In genomic region chr7:6579446-6579845, GRCh38 we compare ENCODE assay signal across 10 cellular contexts. TPM values are rescaled to one million over a fixed set of nuclear protein-coding genes. Genes with fewer than 3 reads are reported as not detected.
DNase-seq lines count a peak whose midpoint lies in the region; ATAC-seq and TF ChIP-seq lines count a peak whose summit lies in the region.
"Had no signal": no experiment of that assay in that cellular context is flagged by ENCODE, and none has a peak within 500 bp of the region (broad histone marks: within the 10 kb centered on the region; RNA-seq: fewer than 3 reads in every experiment).

No MANE protein-coding gene starts in this region.

- peaks cover 23% of the 10 kb centered on the region for H3K4me1 Mint-ChIP-seq in stimulated activated naive CD8-positive, alpha-beta T cell treated with anti-CD3 and anti-CD28 coated beads, Interleukin-15, Interleukin-2, amounts not matched to agents 100 ng/mL and 50 ng/mL, for 24 hours (ENCODE audit: low read depth)
- H3K4me1 Mint-ChIP-seq in stimulated activated naive CD8-positive, alpha-beta T cell treated with anti-CD3 and anti-CD28 coated beads, Interleukin-15, amount 100 ng/mL, for 72 hours = peaks cover 49% of the 10 kb centered on the region

- no peaks in the 10 kb centered on the region for H3K27me3 Mint-ChIP-seq in stimulated activated naive CD8-positive, alpha-beta T cell treated with anti-CD3 and anti-CD28 coated beads, Interleukin-15, Interleukin-2, amounts not matched to agents 100 ng/mL and 50 ng/mL, for 24 hours
- no peaks in the 10 kb centered on the region for H3K27me3 Mint-ChIP-seq in stimulated activated naive CD8-positive, alpha-beta T cell treated with anti-CD3 and anti-CD28 coated beads, Interleukin-15, amount 100 ng/mL, for 72 hours

- no peaks in the 10 kb centered on the region for H3K9me3 Mint-ChIP-seq in stimulated activated naive CD8-positive, alpha-beta T cell treated with anti-CD3 and anti-CD28 coated beads, Interleukin-15, Interleukin-2, amounts not matched to agents 100 ng/mL and 50 ng/mL, for 24 hours
- no peaks in the 10 kb centered on the region for H3K9me3 Mint-ChIP-seq in stimulated activated naive CD8-positive, alpha-beta T cell treated with anti-CD3 and anti-CD28 coated beads, Interleukin-15, amount 100 ng/mL, for 72 hours

- ATAC-seq in stimulated activated naive CD8-positive, alpha-beta T cell treated with anti-CD3 and anti-CD28 coated beads, Interleukin-15, amount 100 ng/mL, for 72 hours = no peak
- ATAC-seq in GM19463 (IDR thresholded peaks at IDR 0.05; ENCODE audit: unreplicated experiment) = no peak

- H3K4me3 Mint-ChIP-seq in stimulated activated naive CD8-positive, alpha-beta T cell treated with anti-CD3 and anti-CD28 coated beads, Interleukin-15, Interleukin-2, amounts not matched to agents 100 ng/mL and 50 ng/mL, for 24 hours = no peak overlapping the region
- H3K4me3 Mint-ChIP-seq in stimulated activated naive CD8-positive, alpha-beta T cell treated with anti-CD3 and anti-CD28 coated beads, Interleukin-15, amount 100 ng/mL, for 72 hours = peak overlapping the region in 1 of 2 donors; percentile 98

- H3K27ac Mint-ChIP-seq in stimulated activated naive CD8-positive, alpha-beta T cell treated with anti-CD3 and anti-CD28 coated beads, Interleukin-15, Interleukin-2, amounts not matched to agents 100 ng/mL and 50 ng/mL, for 24 hours = peak overlapping the region; percentile 68
- H3K27ac Mint-ChIP-seq in stimulated activated naive CD8-positive, alpha-beta T cell treated with anti-CD3 and anti-CD28 coated beads, Interleukin-15, amount 100 ng/mL, for 72 hours = peak overlapping the region in 1 of 2 donors; percentile 17

- no peak for DNase-seq in stimulated activated naive CD8-positive, alpha-beta T cell treated with anti-CD3 and anti-CD28 coated beads, Interleukin-15, amount 100 ng/mL, for 72 hours
- DNase-seq in RPMI7951 (ENCODE audit: low read depth) (peak; percentile 41), epithelial cell of proximal tubule (ENCODE audit: low read depth) (no peak), amygdala (lab: John Stamatoyannopoulos, UW) (no peak), glomerular visceral epithelial cell (ENCODE audit: extremely low spot score) (no peak)
- no peak for DNase-seq in stimulated activated CD4-positive, alpha-beta T cell treated with anti-CD3 and anti-CD28 coated beads, Interleukin-2, amount 100 ng/mL, for 48 hours
- DNase-seq: NCI-H1105 had no signal

- TF ChIP-seq CTCF in epithelial cell of proximal tubule (conservative IDR thresholded peaks at IDR 0.05; ENCODE audit: low read depth, low read length) = peak; percentile 29

- H3K4me3 ChIP-seq in epithelial cell of proximal tubule (ENCODE audit: low read depth, low read length) = no peak overlapping the region
- H3K4me3 ChIP-seq: coronary artery had no signal

- peaks cover 33% of the 10 kb centered on the region for H3K36me3 Mint-ChIP-seq in stimulated activated naive CD8-positive, alpha-beta T cell treated with anti-CD3 and anti-CD28 coated beads, Interleukin-15, Interleukin-2, amounts not matched to agents 100 ng/mL and 50 ng/mL, for 24 hours (ENCODE audit: low read depth)

RNA-seq across cellular contexts. Expression of gene ZDHHC4, which starts 2.2 kb away (rescaled TPM):
- total RNA-seq in RPMI7951 (2014; rRNA removed; shearing (Covaris generic)) = 68.4 and 77.1 TPM in 2 replicates
- total RNA-seq in epithelial cell of proximal tubule = 37.5 and 55.1 TPM in 2 replicates

RNA-seq across cellular contexts. Expression of gene INTS15, which starts 10.4 kb away (rescaled TPM):
- 14.8 and 16.6 TPM in 2 replicates for total RNA-seq in RPMI7951 (2014; rRNA removed; shearing (Covaris generic))
- 23.1 and 36.0 TPM in 2 replicates for total RNA-seq in epithelial cell of proximal tubule

RNA-seq across cellular contexts. Expression of gene GRID2IP, which starts 28.2 kb away (rescaled TPM):
- not detected in 2 replicates for total RNA-seq in RPMI7951 (2014; rRNA removed; shearing (Covaris generic))
- not detected in 2 replicates for total RNA-seq in epithelial cell of proximal tubule

RNA-seq across cellular contexts. Expression of gene ZNF853, which starts 36.0 kb away (rescaled TPM):
- under 0.01 and 0.10 TPM in 2 replicates for total RNA-seq in RPMI7951 (2014; rRNA removed; shearing (Covaris generic))
- total RNA-seq in epithelial cell of proximal tubule = 5.6 and 9.9 TPM in 2 replicates

RNA-seq across cellular contexts. Expression of gene ZNF316, which starts 57.7 kb away (rescaled TPM):
- 2.9 and 6.3 TPM in 2 replicates for total RNA-seq in RPMI7951 (2014; rRNA removed; shearing (Covaris generic))
- total RNA-seq in epithelial cell of proximal tubule = 9.5 and 12.6 TPM in 2 replicates
